Comparison of ENCODE assay signal across 1 cellular context in the genomic region with DNA sequence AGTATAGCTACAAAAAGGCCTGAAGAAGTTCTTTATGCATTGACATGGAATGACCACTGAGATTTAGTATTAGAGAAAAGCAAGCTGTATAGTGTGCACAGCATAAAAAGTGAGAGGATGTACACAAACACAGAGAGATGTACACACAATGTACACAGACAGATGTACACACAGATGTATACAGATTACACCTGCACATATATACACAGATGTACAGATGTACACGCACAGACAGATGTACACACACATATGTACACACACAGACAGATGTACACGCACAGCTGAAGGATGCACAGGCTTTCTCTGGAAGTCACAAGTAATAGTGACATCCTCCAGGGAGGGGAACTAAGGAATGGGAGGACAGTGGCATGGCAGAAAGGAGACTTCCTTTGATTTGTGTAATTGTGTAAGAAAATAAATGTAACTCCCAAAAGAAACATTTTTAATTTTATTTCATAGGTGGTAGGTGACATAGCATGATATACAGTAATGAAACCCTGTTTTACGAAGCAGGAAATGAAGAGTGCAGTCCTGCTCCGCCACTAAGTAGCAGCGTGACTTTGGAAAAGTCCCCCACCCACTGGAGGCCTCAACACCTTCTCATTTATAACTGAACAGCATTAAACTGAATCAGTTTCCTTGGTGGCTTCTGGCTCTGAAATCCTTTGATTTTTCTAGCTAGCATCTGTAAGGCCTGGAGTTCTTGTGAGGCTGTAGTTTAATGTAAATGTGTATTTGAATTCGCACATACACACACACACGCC.
TF ChIP-seq lines count a peak whose summit lies in the region.

No MANE protein-coding gene starts in this region.

TF ChIP-seq in HepG2, 621 proteins besides CTCF, POLR2A, EP300 and RAD21:
- TF ChIP-seq ZNF326 (CRISPR knock-in tag; IDR thresholded peaks at IDR 0.05; ENCODE audit: borderline replicate concordance): no peak
- TF ChIP-seq, protein P1, sequence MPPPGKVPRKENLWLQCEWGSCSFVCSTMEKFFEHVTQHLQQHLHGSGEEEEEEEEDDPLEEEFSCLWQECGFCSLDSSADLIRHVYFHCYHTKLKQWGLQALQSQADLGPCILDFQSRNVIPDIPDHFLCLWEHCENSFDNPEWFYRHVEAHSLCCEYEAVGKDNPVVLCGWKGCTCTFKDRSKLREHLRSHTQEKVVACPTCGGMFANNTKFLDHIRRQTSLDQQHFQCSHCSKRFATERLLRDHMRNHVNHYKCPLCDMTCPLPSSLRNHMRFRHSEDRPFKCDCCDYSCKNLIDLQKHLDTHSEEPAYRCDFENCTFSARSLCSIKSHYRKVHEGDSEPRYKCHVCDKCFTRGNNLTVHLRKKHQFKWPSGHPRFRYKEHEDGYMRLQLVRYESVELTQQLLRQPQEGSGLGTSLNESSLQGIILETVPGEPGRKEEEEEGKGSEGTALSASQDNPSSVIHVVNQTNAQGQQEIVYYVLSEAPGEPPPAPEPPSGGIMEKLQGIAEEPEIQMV (CRISPR knock-in tag; IDR thresholded peaks at IDR 0.05; ENCODE audit: low read depth): no peak
- TF ChIP-seq DNMT3B (CRISPR knock-in tag; conservative IDR thresholded peaks at IDR 0.05): no peak
- no peak for TF ChIP-seq ZNF556 (CRISPR knock-in tag; IDR thresholded peaks at IDR 0.05; ENCODE audit: borderline replicate concordance)
- TF ChIP-seq, protein P2, sequence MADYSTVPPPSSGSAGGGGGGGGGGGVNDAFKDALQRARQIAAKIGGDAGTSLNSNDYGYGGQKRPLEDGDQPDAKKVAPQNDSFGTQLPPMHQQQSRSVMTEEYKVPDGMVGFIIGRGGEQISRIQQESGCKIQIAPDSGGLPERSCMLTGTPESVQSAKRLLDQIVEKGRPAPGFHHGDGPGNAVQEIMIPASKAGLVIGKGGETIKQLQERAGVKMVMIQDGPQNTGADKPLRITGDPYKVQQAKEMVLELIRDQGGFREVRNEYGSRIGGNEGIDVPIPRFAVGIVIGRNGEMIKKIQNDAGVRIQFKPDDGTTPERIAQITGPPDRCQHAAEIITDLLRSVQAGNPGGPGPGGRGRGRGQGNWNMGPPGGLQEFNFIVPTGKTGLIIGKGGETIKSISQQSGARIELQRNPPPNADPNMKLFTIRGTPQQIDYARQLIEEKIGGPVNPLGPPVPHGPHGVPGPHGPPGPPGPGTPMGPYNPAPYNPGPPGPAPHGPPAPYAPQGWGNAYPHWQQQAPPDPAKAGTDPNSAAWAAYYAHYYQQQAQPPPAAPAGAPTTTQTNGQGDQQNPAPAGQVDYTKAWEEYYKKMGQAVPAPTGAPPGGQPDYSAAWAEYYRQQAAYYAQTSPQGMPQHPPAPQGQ (CRISPR knock-in tag; IDR thresholded peaks at IDR 0.05; ENCODE audit: borderline replicate concordance): no peak
- no peak for TF ChIP-seq MBD4 (IDR thresholded peaks at IDR 0.05; ENCODE audit: borderline replicate concordance, low read length)
- no peak for TF ChIP-seq ZNF629 (CRISPR knock-in tag; conservative IDR thresholded peaks at IDR 0.05)
- no peak for TF ChIP-seq NONO (IDR thresholded peaks at IDR 0.05)
- no peak for TF ChIP-seq NONO (CRISPR knock-in tag; conservative IDR thresholded peaks at IDR 0.05)
- TF ChIP-seq CHCHD3 (CRISPR knock-in tag; IDR thresholded peaks at IDR 0.05): no peak
- no peak for TF ChIP-seq STAT5B (CRISPR knock-in tag; IDR thresholded peaks at IDR 0.05)
- no peak for TF ChIP-seq FOXC1 (CRISPR knock-in tag; IDR thresholded peaks at IDR 0.05; ENCODE audit: borderline replicate concordance)
- no peak for TF ChIP-seq ZNF703 (CRISPR knock-in tag; IDR thresholded peaks at IDR 0.05; ENCODE audit: borderline replicate concordance)
- TF ChIP-seq HNF4G (IDR thresholded peaks at IDR 0.05; ENCODE audit: borderline replicate concordance, low read depth, low read length): no peak
- TF ChIP-seq HNF4G (CRISPR knock-in tag; IDR thresholded peaks at IDR 0.05; ENCODE audit: borderline replicate concordance, low read depth): no peak
- no peak for TF ChIP-seq TOE1 (CRISPR knock-in tag; IDR thresholded peaks at IDR 0.05)
